In genomic region chr14:69483765-69484443, GRCh38 we compare ENCODE assay signal across 8 cellular contexts. TPM values are rescaled to one million over a fixed set of nuclear protein-coding genes. Genes with fewer than 3 reads are reported as not detected.
DNase-seq lines count a peak whose midpoint lies in the region; ATAC-seq and TF ChIP-seq lines count a peak whose summit lies in the region.

No MANE protein-coding gene starts in this region.

- no peak overlapping the region for H2BK5ac ChIP-seq in neuronal stem cell (ENCODE audit: low read length)

- H2BK12ac ChIP-seq in neuronal stem cell (ENCODE audit: low read length): no peak overlapping the region

- H3K36me3 ChIP-seq in neuronal stem cell (replicated peaks in 1 of 2; ENCODE audit: control insufficient read depth in 2 of 2, insufficient read depth in 2 of 2, low read length in 2 of 2): no peaks in the 10 kb centered on the region

- no peak overlapping the region for H2AK5ac ChIP-seq in neuronal stem cell (ENCODE audit: low read depth, low read length)

- DNase-seq in NCI-H526 treated with DMSO at 0.1 percent for 48 hours (lab: John Stamatoyannopoulos, UW) (peak; percentile 24), fibroblast of the aortic adventitia (ENCODE audit: low read depth) (peak; percentile 21), neuronal stem cell (ENCODE audit: low spot score) (peak; percentile 31), T-helper 9 cell (no peak), GM10248 (ENCODE audit: extremely low spot score) (no peak)

- POLR2A ChIA-PET in GM10248 (lab: Yijun Ruan, JAX): no interaction called here

- no peak overlapping the region for H2BK15ac ChIP-seq in neuronal stem cell (ENCODE audit: low read length)

- peaks cover 0 to 6% of the 10 kb centered on the region in 2 donors for H3K9me3 ChIP-seq in neuronal stem cell (replicated peaks in 1 of 2; ENCODE audit: control insufficient read depth in 2 of 2, insufficient read depth in 1 of 2, low read depth in 1 of 2, low read length in 2 of 2)

- peak overlapping the region; percentile 89 for H2AFZ ChIP-seq in neuronal stem cell (ENCODE audit: low read length)

- H2BK120ac ChIP-seq in neuronal stem cell (ENCODE audit: low read depth, low read length): no peak overlapping the region

- peaks cover 10 to 28% of the 10 kb centered on the region in 2 donors for H3K4me1 ChIP-seq in neuronal stem cell (ENCODE audit: control insufficient read depth in 2 of 2, insufficient read depth in 1 of 2, low read depth in 1 of 2, low read length in 2 of 2)

- H3K27me3 ChIP-seq in neuronal stem cell (ENCODE audit: control insufficient read depth in 3 of 3, insufficient read depth in 3 of 3, low read depth in 1 of 3, low read length in 3 of 3): peaks cover 19 to 84% (median 47%) of the 10 kb centered on the region in 3 experiments

- H3K4me2 ChIP-seq in neuronal stem cell (ENCODE audit: insufficient read depth, low read length, poor library complexity, severe bottlenecking): peak overlapping the region; percentile 100

- peak overlapping the region; percentile 6 for H3K14ac ChIP-seq in neuronal stem cell (ENCODE audit: low read length)

- H3K23ac ChIP-seq in neuronal stem cell (ENCODE audit: low read depth, low read length, poor library complexity): peak overlapping the region; percentile 51

- ATAC-seq in GM18909 (IDR thresholded peaks at IDR 0.05; ENCODE audit: poor library complexity, unreplicated experiment) (no peak), HG03025 (IDR thresholded peaks at IDR 0.05; ENCODE audit: low FRiP score, unreplicated experiment) (no peak)

- H3K27ac ChIP-seq in C4-2B (peak overlapping the region; percentile 53), neuronal stem cell (replicated peaks; ENCODE audit: low read length) (no peak overlapping the region)

- peak overlapping the region; percentile 25 for H3K4me3 ChIP-seq in fibroblast of the aortic adventitia (ENCODE audit: low read depth, low read length)
- peak overlapping the region; percentile 28 to 82 for H3K4me3 ChIP-seq in neuronal stem cell (ENCODE audit: low read length in 2 of 2)

- no peak overlapping the region for H4K8ac ChIP-seq in neuronal stem cell (ENCODE audit: low read depth, low read length)

- H3K18ac ChIP-seq in neuronal stem cell (ENCODE audit: low read length): peak overlapping the region; percentile 40

- no peak overlapping the region for H3K4ac ChIP-seq in neuronal stem cell (ENCODE audit: low read length)

- CTCF ChIA-PET in GM10248 (lab: Yijun Ruan, JAX): interaction anchor here (1.1 kb wide), 1 partner anchor 9 kb away, joined by 3 read pairs; no protein-coding TSS in a partner anchor

- peaks cover 2% of the 10 kb centered on the region for H3K79me1 ChIP-seq in neuronal stem cell (ENCODE audit: low read depth, low read length)

- no CpG with 5 or more reads among the region's 54 CpGs for WGBS in neuronal stem cell (ENCODE audit: extremely low coverage in 2 of 2, insufficient read length in 2 of 2, insufficient replicate concordance in 1 of 2), 2 donors

- H4K91ac ChIP-seq in neuronal stem cell (ENCODE audit: low read depth, low read length, poor library complexity): no peak overlapping the region

- H3K9ac ChIP-seq in neuronal stem cell (ENCODE audit: low read depth, low read length, poor library complexity): peak overlapping the region; percentile 82

- TF ChIP-seq CTCF in C4-2B (conservative IDR thresholded peaks at IDR 0.05) (no peak), fibroblast of the aortic adventitia (IDR thresholded peaks at IDR 0.05; ENCODE audit: insufficient read depth, low read length) (no peak), GM10248 (IDR thresholded peaks at IDR 0.05; ENCODE audit: control extremely low read depth, extremely low read depth, low read depth, missing control alignments) (no peak)

RNA-seq across cellular contexts. Expression of gene PLEKHD1, which starts 0.6 kb away (rescaled TPM):
- 0.09 TPM in 1 of 2 replicates, not detected in the other for total RNA-seq in fibroblast of the aortic adventitia (ENCODE audit: low replicate concordance)
- 0.08 TPM for polyA plus RNA-seq in neuronal stem cell (2013, experiment 1 of 2)
- 0.08 TPM for polyA plus RNA-seq in neuronal stem cell (2013, experiment 2 of 2)

Comparison
In these comparisons a context has a peak if more than half of its experiments do, and no peak if none do; other contexts are left out.
1. DNase-seq: peak in NCI-H526 treated with DMSO at 0.1 percent for 48 hours (single experiment), fibroblast of the aortic adventitia (single experiment) and neuronal stem cell (single experiment); none in T-helper 9 cell (single experiment) and GM10248 (single experiment).